21 cellular contexts compared by ENCODE assay signal in genomic region chr10:80168111-80168511, GRCh38. TPM values are rescaled to one million over a fixed set of nuclear protein-coding genes. Genes with fewer than 3 reads are reported as not detected.
DNase-seq lines count a peak whose midpoint lies in the region; ATAC-seq, FAIRE-seq and TF ChIP-seq lines count a peak whose summit lies in the region.
"Had no signal": no experiment of that assay in that cellular context is flagged by ENCODE, and none has a peak within 500 bp of the region (broad histone marks: within the 10 kb centered on the region; RNA-seq: fewer than 3 reads in every experiment).

No MANE protein-coding gene starts in this region.

- peak overlapping the region; percentile 50 for H3K27ac Mint-ChIP-seq in activated T-cell treated with anti-CD3 and anti-CD28 coated beads, Interleukin-2, amount 50 U/mL, for 24 hours

- DNase-seq in activated T-cell treated with anti-CD3 and anti-CD28 coated beads, Interleukin-2, amount 50 U/mL, for 24 hours, result no peak
- DNase-seq in activated T-cell treated with anti-CD3 and anti-CD28 coated beads, Interleukin-2, amount 50 U/mL, for 48 hours, result no peak
- DNase-seq in medulla oblongata (ENCODE audit: extremely low spot score) (peak; percentile 53), thoracic aorta (ENCODE audit: low spot score) (no peak), GDM1 (lab: John Stamatoyannopoulos, UW) (no peak), NCI-H1048 (lab: John Stamatoyannopoulos, UW) (no peak), RCC 7860 (ENCODE audit: low spot score) (no peak)
- DNase-seq: activated CD4-positive, alpha-beta memory T cell treated with anti-CD3 and anti-CD28 coated beads for 36 hours; adrenal gland; colonic mucosa; kidney; NCI-H1092; NCI-H2107; NCI-H774 had no signal

- ATAC-seq in thoracic aorta (ENCODE audit: insufficient number of reproducible peaks, low FRiP score, low read depth), result no peak
- ATAC-seq: Panc1 had no signal

- no peak overlapping the region for H3K4me3 Mint-ChIP-seq in activated T-cell treated with anti-CD3 and anti-CD28 coated beads, Interleukin-2, amount 50 U/mL, for 24 hours
- H3K4me3 Mint-ChIP-seq: activated CD4-positive, alpha-beta memory T cell treated with anti-CD3 and anti-CD28 coated beads for 36 hours had no signal

- peaks cover 19% of the 10 kb centered on the region for H3K36me3 ChIP-seq in thoracic aorta

- no peak for FAIRE-seq in RCC 7860 (lab: Jason Lieb, UNC)
- FAIRE-seq: A549, kidney, TTC549, urothelium cell line had no signal

- H3K4me1 Mint-ChIP-seq in activated T-cell treated with anti-CD3 and anti-CD28 coated beads, Interleukin-2, amount 50 U/mL, for 24 hours (ENCODE audit: low read depth), result peaks cover 14% of the 10 kb centered on the region

- TF ChIP-seq CTCF in thoracic aorta (IDR thresholded peaks at IDR 0.05), result no peak

- peaks cover 92% of the 10 kb centered on the region for H3K36me3 Mint-ChIP-seq in activated T-cell treated with anti-CD3 and anti-CD28 coated beads, Interleukin-2, amount 50 U/mL, for 24 hours (ENCODE audit: low read depth)

- no peak overlapping the region for H3K4me3 ChIP-seq in thoracic aorta
- H3K4me3 ChIP-seq: A549, adrenal gland, colonic mucosa had no signal

- no peaks in the 10 kb centered on the region for H3K9me3 Mint-ChIP-seq in activated T-cell treated with anti-CD3 and anti-CD28 coated beads, Interleukin-2, amount 50 U/mL, for 24 hours
- H3K9me3 Mint-ChIP-seq: activated CD4-positive, alpha-beta memory T cell treated with anti-CD3 and anti-CD28 coated beads for 36 hours had no signal

- H3K27me3 ChIP-seq in thoracic aorta (replicated peaks; ENCODE audit: insufficient read depth), result no peaks in the 10 kb centered on the region
- H3K27me3 ChIP-seq: adrenal gland, colonic mucosa had no signal

- H3K9me3 ChIP-seq in thoracic aorta, result no peaks in the 10 kb centered on the region
- H3K9me3 ChIP-seq: A549, adrenal gland, colonic mucosa had no signal

- H3K4me1 ChIP-seq in thoracic aorta (ENCODE audit: control insufficient read depth in 1 of 2, low read depth in 2 of 2), result peaks cover 31 to 74% of the 10 kb centered on the region in 2 donors
- H3K4me1 ChIP-seq: adrenal gland had no signal

- H3K27me3 Mint-ChIP-seq in activated T-cell treated with anti-CD3 and anti-CD28 coated beads, Interleukin-2, amount 50 U/mL, for 24 hours, result no peaks in the 10 kb centered on the region
- H3K27me3 Mint-ChIP-seq: activated CD4-positive, alpha-beta memory T cell treated with anti-CD3 and anti-CD28 coated beads for 36 hours had no signal

- H3K27ac ChIP-seq in cingulate gyrus (ENCODE audit: low read depth, low read length), result peak overlapping the region; percentile 71
- peak overlapping the region; percentile 48 to 68 for H3K27ac ChIP-seq in thoracic aorta
- H3K27ac ChIP-seq: A549, colonic mucosa had no signal

RNA-seq across cellular contexts. Expression of gene PLAC9, which starts 35.6 kb away (rescaled TPM):
- total RNA-seq in thoracic aorta, result 100 to 1,000 TPM in 1 of 2 donors, 10 to 100 TPM in 1; 42.7 to 123 TPM
- total RNA-seq: activated CD4-positive, alpha-beta memory T cell treated with anti-CD3 and anti-CD28 coated beads for 36 hours; epithelial cell of proximal tubule; mononuclear cell had no signal

RNA-seq across cellular contexts. Expression of gene ANXA11, which starts 37.2 kb away (rescaled TPM):
- 100 to 1,000 TPM; 130 to 198 TPM for total RNA-seq in thoracic aorta
